In genomic region chr9:16275795-16276624, GRCh38 we compare ENCODE assay signal across 17 cellular contexts.
DNase-seq lines count a peak whose midpoint lies in the region; ATAC-seq and TF ChIP-seq lines count a peak whose summit lies in the region.
"Had no signal": no experiment of that assay in that cellular context is flagged by ENCODE, and none has a peak within 500 bp of the region (broad histone marks: within the 10 kb centered on the region; RNA-seq: fewer than 3 reads in every experiment).

No MANE protein-coding gene starts in this region.

- H3K4me3 ChIP-seq in left ventricle myocardium inferior (no peak overlapping the region), right cardiac atrium (ENCODE audit: low read length) (no peak overlapping the region), transverse colon (no peak overlapping the region)
- H3K4me3 ChIP-seq: tibial nerve had no signal

- TF ChIP-seq CTCF in left ventricle myocardium inferior (IDR thresholded peaks at IDR 0.05; ENCODE audit: borderline replicate concordance): no peak
- no peak for TF ChIP-seq CTCF in omental fat pad (IDR thresholded peaks at IDR 0.05)
- TF ChIP-seq CTCF in transverse colon (IDR thresholded peaks at IDR 0.05): no peak

- ATAC-seq in Right ventricle myocardium superior (ENCODE audit: poor library complexity) (peak; percentile 71), right cardiac atrium (peak; percentile 26 to 50), omental fat pad (ENCODE audit: low FRiP score) (peak; percentile 75)
- ATAC-seq: SK-N-SH treated with all-trans-retinoic acid at 6 μM for 48 hours had no signal

- TF ChIP-seq POLR2A in transverse colon (IDR thresholded peaks at IDR 0.05): no peak

- intact Hi-C loops in Right ventricle myocardium superior (cut with DNase I): no loop called here
- intact Hi-C loops in left ventricle myocardium inferior (cut with micrococcal nuclease): no loop called here
- intact Hi-C loops in right cardiac atrium (cut with DNase I): no loop called here
- intact Hi-C loops in transverse colon (cut with DNase I; ENCODE audit: low total_unique reads): no loop called here

- 73% methylated on average over 15 of the region's 15 CpGs for WGBS in right cardiac atrium
- 60 to 88% methylated on average over 1 to 15 of the region's 15 CpGs for WGBS in transverse colon (ENCODE audit: low coverage in 1 of 2), 2 donors

- TF ChIP-seq EP300 in transverse colon (IDR thresholded peaks at IDR 0.05; ENCODE audit: low read depth): no peak

- H3K27ac ChIP-seq in left ventricle myocardium inferior (replicated peaks): no peak overlapping the region
- no peak overlapping the region for H3K27ac ChIP-seq in right cardiac atrium (ENCODE audit: low read length)
- no peak overlapping the region for H3K27ac ChIP-seq in transverse colon

- peak; percentile 57 for DNase-seq in Right ventricle myocardium superior
- no peak for DNase-seq in left ventricle myocardium inferior
- DNase-seq in right cardiac atrium: peak; percentile 50 to 67 (median 56)
- no peak for DNase-seq in omental fat pad (ENCODE audit: low spot score)
- DNase-seq in MV-4-11 (lab: John Stamatoyannopoulos, UW): no peak
- no peak for DNase-seq in transverse colon
- DNase-seq in NCI-H2196 treated with DMSO at 0.1 percent for 48 hours (lab: John Stamatoyannopoulos, UW; ENCODE audit: unreplicated experiment): no peak
- DNase-seq in activated CD4-positive, alpha-beta T cell treated with anti-CD3 and anti-CD28 coated beads, Interleukin-2, amount 50 U/mL, for 4 hours: no peak
- DNase-seq: activated CD4-positive, alpha-beta T cell treated with anti-CD3 and anti-CD28 coated beads, Interleukin-2, amount 50 U/mL, for 1 hour; erythroblast; Karpas-422; NCI-H1694 treated with DMSO at 0.1 percent for 48 hours; NCI-H524; retina; stimulated activated CD4-positive, alpha-beta T cell treated with anti-CD3 and anti-CD28 coated beads, Interleukin-2, amount 100 ng/mL, for 48 hours had no signal

- H3K27me3 ChIP-seq in left ventricle myocardium inferior (ENCODE audit: low read depth): no peaks in the 10 kb centered on the region
- H3K27me3 ChIP-seq in right cardiac atrium (ENCODE audit: control insufficient read depth, insufficient read depth): no peaks in the 10 kb centered on the region
- no peaks in the 10 kb centered on the region for H3K27me3 ChIP-seq in transverse colon
- H3K27me3 ChIP-seq: tibial nerve had no signal

- in situ Hi-C loops in transverse colon (cut with MboI; ENCODE audit: low pct_ligation_motif_present in 1 of 4, low pct_unique_long_range_greater_than_20kb in 1 of 4, low sequenced_read_pairs in 3 of 4): no loop called here

- H3K36me3 ChIP-seq in left ventricle myocardium inferior (no peaks in the 10 kb centered on the region), transverse colon (no peaks in the 10 kb centered on the region)
- H3K36me3 ChIP-seq: tibial nerve had no signal

- H3K4me1 ChIP-seq in left ventricle myocardium inferior: no peaks in the 10 kb centered on the region
- no peaks in the 10 kb centered on the region for H3K4me1 ChIP-seq in right cardiac atrium (ENCODE audit: control insufficient read depth, insufficient read depth, low read length)
- H3K4me1 ChIP-seq in transverse colon: no peaks in the 10 kb centered on the region

- H3K9me3 ChIP-seq in left ventricle myocardium inferior (replicated peaks) (no peaks in the 10 kb centered on the region), right cardiac atrium (ENCODE audit: control insufficient read depth, low read length) (no peaks in the 10 kb centered on the region), transverse colon (no peaks in the 10 kb centered on the region)
- H3K9me3 ChIP-seq: tibial nerve had no signal

Comparison
In these comparisons a context has a peak if more than half of its experiments do, and no peak if none do; other contexts are left out.
1. DNase-seq: peak in Right ventricle myocardium superior (single experiment) and right cardiac atrium (3 of 3); none in left ventricle myocardium inferior (single experiment), omental fat pad (single experiment), MV-4-11 (single experiment), transverse colon (single experiment), NCI-H2196 treated with DMSO at 0.1 percent for 48 hours (single experiment) and activated CD4-positive, alpha-beta T cell treated with anti-CD3 and anti-CD28 coated beads, Interleukin-2, amount 50 U/mL, for 4 hours (0 of 2).
2. Peak in every context shown above with its lines, with median percentiles within 50 percentile points of each other: ATAC-seq.